Comparison of ENCODE assay signal across 8 cellular contexts in genomic region chr5:179623906-179624741, GRCh38. TPM values are rescaled to one million over a fixed set of nuclear protein-coding genes. Genes with fewer than 3 reads are reported as not detected.
DNase-seq lines count a peak whose midpoint lies in the region; ATAC-seq, FAIRE-seq and TF ChIP-seq lines count a peak whose summit lies in the region.

No MANE protein-coding gene starts in this region.

- peaks cover 34% of the 10 kb centered on the region for H3K36me3 ChIP-seq in lower lobe of right lung

- DNase-seq in AG09309 (ENCODE audit: low read depth) = peak; percentile 62
- peak; percentile 66 for DNase-seq in HTR-8/SVneo (ENCODE audit: insufficient read length, low spot score)
- peak; percentile 57 for DNase-seq in cortex of kidney (lab: John Stamatoyannopoulos, UW)
- DNase-seq in lower lobe of right lung = peak; percentile 57
- DNase-seq in stimulated activated CD8-positive, alpha-beta memory T cell treated with anti-CD3 and anti-CD28 coated beads, Interleukin-2, amount 100 ng/mL, for 48 hours (ENCODE audit: low read depth in 2 of 2) = peak; percentile 42 to 50
- DNase-seq in HT-29 (ENCODE audit: low spot score) = no peak

- no peaks in the 10 kb centered on the region for H3K9me3 ChIP-seq in lower lobe of right lung

- H3K4me3 ChIP-seq in AG09309 (ENCODE audit: control insufficient read depth, low read depth, low read length) (peak overlapping the region; percentile 71), lower lobe of right lung (peak overlapping the region; percentile 97)

- no peak for FAIRE-seq in HTR-8/SVneo (lab: Jason Lieb, UNC)

- intact Hi-C loops in lower lobe of right lung (cut with DNase I) = no loop called here

- H3K27me3 ChIP-seq in lower lobe of right lung (ENCODE audit: low read depth) = no peaks in the 10 kb centered on the region

- peak overlapping the region; percentile 100 for H3K27ac ChIP-seq in lower lobe of right lung

- peaks cover 42% of the 10 kb centered on the region for H3K4me1 ChIP-seq in lower lobe of right lung

- TF ChIP-seq CTCF in AG09309 (IDR thresholded peaks at IDR 0.05; ENCODE audit: control insufficient read depth, insufficient read depth, low read depth, low read length, missing control alignments) (no peak), lower lobe of right lung (IDR thresholded peaks at IDR 0.05) (no peak)

- ATAC-seq in GM19438 (IDR thresholded peaks at IDR 0.05; ENCODE audit: low read depth, unreplicated experiment) (peak; percentile 21), lower lobe of right lung (peak; percentile 11 to 33)
- peak; percentile 29 to 31 for ATAC-seq in activated CD4-positive, CD25-positive, alpha-beta regulatory T cell treated with anti-CD3 and anti-CD28 coated beads, Interleukin-2, amount 50 U/mL, for 24 hours

RNA-seq across cellular contexts. Expression of gene HNRNPH1, which starts 0.7 kb away (rescaled TPM):
- total RNA-seq in lower lobe of right lung = 517 TPM
- total RNA-seq in HT-29 (2014; rRNA removed; shearing (Covaris generic)) = 436 and 484 TPM in 2 replicates

RNA-seq across cellular contexts. Expression of gene CBY3, which starts 56.7 kb away (rescaled TPM):
- not detected for total RNA-seq in lower lobe of right lung
- not detected in 2 replicates for total RNA-seq in HT-29 (2014; rRNA removed; shearing (Covaris generic))
